ENCODE assay signal across 1 cellular context in genomic region chr4:166502660-166503059, GRCh38.
TF ChIP-seq lines count a peak whose summit lies in the region.

No MANE protein-coding gene starts in this region.

TF ChIP-seq in GM23338, 12 proteins besides CTCF, POLR2A, EP300 and RAD21 (continued from another document):
- no peak for TF ChIP-seq ZNF462 (CRISPR knock-in tag; IDR thresholded peaks at IDR 0.05)
- TF ChIP-seq NANOG (IDR thresholded peaks at IDR 0.05; ENCODE audit: borderline replicate concordance), result no peak
- no peak for TF ChIP-seq EZH2phosphoT487 (IDR thresholded peaks at IDR 0.05; ENCODE audit: unreplicated experiment)
- no peak for TF ChIP-seq JUNB (IDR thresholded peaks at IDR 0.05; ENCODE audit: unreplicated experiment)
- TF ChIP-seq REST (IDR thresholded peaks at IDR 0.05; ENCODE audit: unreplicated experiment), result no peak
- no peak for TF ChIP-seq EZH2 (IDR thresholded peaks at IDR 0.05; ENCODE audit: low read depth, unreplicated experiment)
- TF ChIP-seq, protein P1, sequence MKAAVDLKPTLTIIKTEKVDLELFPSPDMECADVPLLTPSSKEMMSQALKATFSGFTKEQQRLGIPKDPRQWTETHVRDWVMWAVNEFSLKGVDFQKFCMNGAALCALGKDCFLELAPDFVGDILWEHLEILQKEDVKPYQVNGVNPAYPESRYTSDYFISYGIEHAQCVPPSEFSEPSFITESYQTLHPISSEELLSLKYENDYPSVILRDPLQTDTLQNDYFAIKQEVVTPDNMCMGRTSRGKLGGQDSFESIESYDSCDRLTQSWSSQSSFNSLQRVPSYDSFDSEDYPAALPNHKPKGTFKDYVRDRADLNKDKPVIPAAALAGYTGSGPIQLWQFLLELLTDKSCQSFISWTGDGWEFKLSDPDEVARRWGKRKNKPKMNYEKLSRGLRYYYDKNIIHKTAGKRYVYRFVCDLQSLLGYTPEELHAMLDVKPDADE (IDR thresholded peaks at IDR 0.05), result no peak
- no peak for TF ChIP-seq POLR2AphosphoS5 (IDR thresholded peaks at IDR 0.05; ENCODE audit: low read depth)
- TF ChIP-seq ZNF331 (CRISPR knock-in tag; IDR thresholded peaks at IDR 0.05; ENCODE audit: low read depth), result no peak
- no peak for TF ChIP-seq STAT1 (IDR thresholded peaks at IDR 0.05; ENCODE audit: unreplicated experiment)
